2 cellular contexts compared by ENCODE assay signal in genomic region chrX:31580227-31580626, GRCh38.
TF ChIP-seq lines count a peak whose summit lies in the region.

No MANE protein-coding gene starts in this region.

TF ChIP-seq in IMR-90, 13 proteins besides CTCF, POLR2A, EP300 and RAD21 (continued from another document):
- TF ChIP-seq, protein P1, sequence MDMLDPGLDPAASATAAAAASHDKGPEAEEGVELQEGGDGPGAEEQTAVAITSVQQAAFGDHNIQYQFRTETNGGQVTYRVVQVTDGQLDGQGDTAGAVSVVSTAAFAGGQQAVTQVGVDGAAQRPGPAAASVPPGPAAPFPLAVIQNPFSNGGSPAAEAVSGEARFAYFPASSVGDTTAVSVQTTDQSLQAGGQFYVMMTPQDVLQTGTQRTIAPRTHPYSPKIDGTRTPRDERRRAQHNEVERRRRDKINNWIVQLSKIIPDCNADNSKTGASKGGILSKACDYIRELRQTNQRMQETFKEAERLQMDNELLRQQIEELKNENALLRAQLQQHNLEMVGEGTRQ (IDR thresholded peaks at IDR 0.05; ENCODE audit: low read depth, low read length) = no peak
- no peak for TF ChIP-seq CEBPB (IDR thresholded peaks at IDR 0.05; ENCODE audit: low read depth, low read length)
- TF ChIP-seq MAFK (IDR thresholded peaks at IDR 0.05; ENCODE audit: low read depth, low read length) = no peak
- TF ChIP-seq, protein P2, sequence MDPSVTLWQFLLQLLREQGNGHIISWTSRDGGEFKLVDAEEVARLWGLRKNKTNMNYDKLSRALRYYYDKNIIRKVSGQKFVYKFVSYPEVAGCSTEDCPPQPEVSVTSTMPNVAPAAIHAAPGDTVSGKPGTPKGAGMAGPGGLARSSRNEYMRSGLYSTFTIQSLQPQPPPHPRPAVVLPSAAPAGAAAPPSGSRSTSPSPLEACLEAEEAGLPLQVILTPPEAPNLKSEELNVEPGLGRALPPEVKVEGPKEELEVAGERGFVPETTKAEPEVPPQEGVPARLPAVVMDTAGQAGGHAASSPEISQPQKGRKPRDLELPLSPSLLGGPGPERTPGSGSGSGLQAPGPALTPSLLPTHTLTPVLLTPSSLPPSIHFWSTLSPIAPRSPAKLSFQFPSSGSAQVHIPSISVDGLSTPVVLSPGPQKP (IDR thresholded peaks at IDR 0.05; ENCODE audit: borderline replicate concordance, low read depth, low read length) = no peak
- no peak for TF ChIP-seq BHLHE40 (IDR thresholded peaks at IDR 0.05; ENCODE audit: low read depth, low read length)
- no peak for TF ChIP-seq RFX5 (IDR thresholded peaks at IDR 0.05; ENCODE audit: low read depth, low read length)
- TF ChIP-seq MXI1 (IDR thresholded peaks at IDR 0.05; ENCODE audit: borderline replicate concordance, low read depth, low read length) = no peak
- no peak for TF ChIP-seq CHD1 (IDR thresholded peaks at IDR 0.05; ENCODE audit: low read depth, low read length)

TF ChIP-seq in WTC11, 78 proteins besides CTCF, POLR2A, EP300 and RAD21 (continued from another document):
- TF ChIP-seq, protein P3, sequence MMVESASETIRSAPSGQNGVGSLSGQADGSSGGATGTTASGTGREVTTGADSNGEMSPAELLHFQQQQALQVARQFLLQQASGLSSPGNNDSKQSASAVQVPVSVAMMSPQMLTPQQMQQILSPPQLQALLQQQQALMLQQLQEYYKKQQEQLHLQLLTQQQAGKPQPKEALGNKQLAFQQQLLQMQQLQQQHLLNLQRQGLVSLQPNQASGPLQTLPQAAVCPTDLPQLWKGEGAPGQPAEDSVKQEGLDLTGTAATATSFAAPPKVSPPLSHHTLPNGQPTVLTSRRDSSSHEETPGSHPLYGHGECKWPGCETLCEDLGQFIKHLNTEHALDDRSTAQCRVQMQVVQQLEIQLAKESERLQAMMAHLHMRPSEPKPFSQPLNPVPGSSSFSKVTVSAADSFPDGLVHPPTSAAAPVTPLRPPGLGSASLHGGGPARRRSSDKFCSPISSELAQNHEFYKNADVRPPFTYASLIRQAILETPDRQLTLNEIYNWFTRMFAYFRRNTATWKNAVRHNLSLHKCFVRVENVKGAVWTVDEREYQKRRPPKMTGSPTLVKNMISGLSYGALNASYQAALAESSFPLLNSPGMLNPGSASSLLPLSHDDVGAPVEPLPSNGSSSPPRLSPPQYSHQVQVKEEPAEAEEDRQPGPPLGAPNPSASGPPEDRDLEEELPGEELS (CRISPR knock-in tag; IDR thresholded peaks at IDR 0.05) = no peak
- TF ChIP-seq GTF2I (CRISPR knock-in tag; conservative IDR thresholded peaks at IDR 0.05) (no peak), ZNF671 (CRISPR knock-in tag; IDR thresholded peaks at IDR 0.05) (no peak), HMGA2 (CRISPR knock-in tag; IDR thresholded peaks at IDR 0.05) (no peak), MXD4 (CRISPR knock-in tag; IDR thresholded peaks at IDR 0.05; ENCODE audit: borderline replicate concordance) (no peak), ZNF121 (CRISPR knock-in tag; IDR thresholded peaks at IDR 0.05) (no peak), AR (CRISPR knock-in tag; IDR thresholded peaks at IDR 0.05) (no peak), ELF4 (CRISPR knock-in tag; IDR thresholded peaks at IDR 0.05; ENCODE audit: low read depth) (no peak), CREM (CRISPR knock-in tag; IDR thresholded peaks at IDR 0.05) (no peak), JAZF1 (CRISPR knock-in tag; IDR thresholded peaks at IDR 0.05) (no peak)
- TF ChIP-seq, protein P4, sequence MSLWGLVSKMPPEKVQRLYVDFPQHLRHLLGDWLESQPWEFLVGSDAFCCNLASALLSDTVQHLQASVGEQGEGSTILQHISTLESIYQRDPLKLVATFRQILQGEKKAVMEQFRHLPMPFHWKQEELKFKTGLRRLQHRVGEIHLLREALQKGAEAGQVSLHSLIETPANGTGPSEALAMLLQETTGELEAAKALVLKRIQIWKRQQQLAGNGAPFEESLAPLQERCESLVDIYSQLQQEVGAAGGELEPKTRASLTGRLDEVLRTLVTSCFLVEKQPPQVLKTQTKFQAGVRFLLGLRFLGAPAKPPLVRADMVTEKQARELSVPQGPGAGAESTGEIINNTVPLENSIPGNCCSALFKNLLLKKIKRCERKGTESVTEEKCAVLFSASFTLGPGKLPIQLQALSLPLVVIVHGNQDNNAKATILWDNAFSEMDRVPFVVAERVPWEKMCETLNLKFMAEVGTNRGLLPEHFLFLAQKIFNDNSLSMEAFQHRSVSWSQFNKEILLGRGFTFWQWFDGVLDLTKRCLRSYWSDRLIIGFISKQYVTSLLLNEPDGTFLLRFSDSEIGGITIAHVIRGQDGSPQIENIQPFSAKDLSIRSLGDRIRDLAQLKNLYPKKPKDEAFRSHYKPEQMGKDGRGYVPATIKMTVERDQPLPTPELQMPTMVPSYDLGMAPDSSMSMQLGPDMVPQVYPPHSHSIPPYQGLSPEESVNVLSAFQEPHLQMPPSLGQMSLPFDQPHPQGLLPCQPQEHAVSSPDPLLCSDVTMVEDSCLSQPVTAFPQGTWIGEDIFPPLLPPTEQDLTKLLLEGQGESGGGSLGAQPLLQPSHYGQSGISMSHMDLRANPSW (CRISPR knock-in tag; conservative IDR thresholded peaks at IDR 0.05; ENCODE audit: low read depth) = no peak
- TF ChIP-seq, protein P5, sequence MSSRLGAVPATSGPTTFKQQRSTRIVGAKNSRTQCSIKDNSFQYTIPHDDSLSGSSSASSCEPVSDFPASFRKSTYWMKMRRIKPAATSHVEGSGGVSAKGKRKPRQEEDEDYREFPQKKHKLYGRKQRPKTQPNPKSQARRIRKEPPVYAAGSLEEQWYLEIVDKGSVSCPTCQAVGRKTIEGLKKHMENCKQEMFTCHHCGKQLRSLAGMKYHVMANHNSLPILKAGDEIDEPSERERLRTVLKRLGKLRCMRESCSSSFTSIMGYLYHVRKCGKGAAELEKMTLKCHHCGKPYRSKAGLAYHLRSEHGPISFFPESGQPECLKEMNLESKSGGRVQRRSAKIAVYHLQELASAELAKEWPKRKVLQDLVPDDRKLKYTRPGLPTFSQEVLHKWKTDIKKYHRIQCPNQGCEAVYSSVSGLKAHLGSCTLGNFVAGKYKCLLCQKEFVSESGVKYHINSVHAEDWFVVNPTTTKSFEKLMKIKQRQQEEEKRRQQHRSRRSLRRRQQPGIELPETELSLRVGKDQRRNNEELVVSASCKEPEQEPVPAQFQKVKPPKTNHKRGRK (CRISPR knock-in tag; IDR thresholded peaks at IDR 0.05; ENCODE audit: borderline replicate concordance) = no peak
- TF ChIP-seq, protein P6, sequence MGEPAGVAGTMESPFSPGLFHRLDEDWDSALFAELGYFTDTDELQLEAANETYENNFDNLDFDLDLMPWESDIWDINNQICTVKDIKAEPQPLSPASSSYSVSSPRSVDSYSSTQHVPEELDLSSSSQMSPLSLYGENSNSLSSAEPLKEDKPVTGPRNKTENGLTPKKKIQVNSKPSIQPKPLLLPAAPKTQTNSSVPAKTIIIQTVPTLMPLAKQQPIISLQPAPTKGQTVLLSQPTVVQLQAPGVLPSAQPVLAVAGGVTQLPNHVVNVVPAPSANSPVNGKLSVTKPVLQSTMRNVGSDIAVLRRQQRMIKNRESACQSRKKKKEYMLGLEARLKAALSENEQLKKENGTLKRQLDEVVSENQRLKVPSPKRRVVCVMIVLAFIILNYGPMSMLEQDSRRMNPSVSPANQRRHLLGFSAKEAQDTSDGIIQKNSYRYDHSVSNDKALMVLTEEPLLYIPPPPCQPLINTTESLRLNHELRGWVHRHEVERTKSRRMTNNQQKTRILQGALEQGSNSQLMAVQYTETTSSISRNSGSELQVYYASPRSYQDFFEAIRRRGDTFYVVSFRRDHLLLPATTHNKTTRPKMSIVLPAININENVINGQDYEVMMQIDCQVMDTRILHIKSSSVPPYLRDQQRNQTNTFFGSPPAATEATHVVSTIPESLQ (CRISPR knock-in tag; IDR thresholded peaks at IDR 0.05) = no peak
